Comparison of ENCODE assay signal across 2 cellular contexts in genomic region chr17:66614469-66614868, GRCh38.
TF ChIP-seq lines count a peak whose summit lies in the region.

No MANE protein-coding gene starts in this region.

TF ChIP-seq in K562, 482 proteins besides CTCF, POLR2A, EP300 and RAD21:
- TF ChIP-seq MECOM (CRISPR knock-in tag; IDR thresholded peaks at IDR 0.05) (no peak), BRCA1 (IDR thresholded peaks at IDR 0.05) (no peak), BRCA1 (CRISPR knock-in tag; IDR thresholded peaks at IDR 0.05) (no peak), RBM25 (IDR thresholded peaks at IDR 0.05; ENCODE audit: low read depth, low read length, severe bottlenecking) (peak; percentile 74), U2AF2 (optimal IDR thresholded peaks at IDR 0.05; ENCODE audit: low read depth, low read length) (no peak), IRF1 (CRISPR knock-in tag; IDR thresholded peaks at IDR 0.05; ENCODE audit: borderline replicate concordance) (no peak), MEIS2 (IDR thresholded peaks at IDR 0.05; ENCODE audit: partially characterized antibody) (peak; percentile 15), KDM1A (IDR thresholded peaks at IDR 0.05) (0 out of 4 replicates have a peak, but pooled peaks of 1 of the 2 experiments have one; percentile 6), BRD4 (IDR thresholded peaks at IDR 0.05) (no peak), ESRRA (IDR thresholded peaks at IDR 0.05; ENCODE audit: borderline replicate concordance, low read depth) (peak; percentile 45; the same call in 1 of the 2 replicates), NR4A1 (CRISPR knock-in tag; IDR thresholded peaks at IDR 0.05) (no peak), NR4A1 (tag; IDR thresholded peaks at IDR 0.05) (no peak), PBX2 (CRISPR knock-in tag; IDR thresholded peaks at IDR 0.05; ENCODE audit: low read depth) (no peak), PBX2 (tag; conservative IDR thresholded peaks at IDR 0.05; ENCODE audit: low read depth) (0 out of 2 replicates have a peak, but pooled peaks have one; percentile 13), ZNF239 (CRISPR knock-in tag; IDR thresholded peaks at IDR 0.05) (no peak)
- TF ChIP-seq, protein P1, sequence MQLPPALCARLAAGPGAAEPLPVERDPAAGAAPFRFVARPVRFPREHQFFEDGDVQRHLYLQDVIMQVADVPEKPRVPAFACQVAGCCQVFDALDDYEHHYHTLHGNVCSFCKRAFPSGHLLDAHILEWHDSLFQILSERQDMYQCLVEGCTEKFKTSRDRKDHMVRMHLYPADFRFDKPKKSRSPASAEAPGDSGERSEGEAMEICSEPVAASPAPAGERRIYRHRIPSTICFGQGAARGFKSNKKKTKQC (CRISPR knock-in tag; IDR thresholded peaks at IDR 0.05), result no peak
TF ChIP-seq in K562: peak in this region for 5.

TF ChIP-seq in SK-N-SH, 30 proteins besides CTCF, POLR2A, EP300 and RAD21:
- no peak for TF ChIP-seq CHD2 (IDR thresholded peaks at IDR 0.05; ENCODE audit: low read length, partially characterized antibody)
- TF ChIP-seq, protein P2, sequence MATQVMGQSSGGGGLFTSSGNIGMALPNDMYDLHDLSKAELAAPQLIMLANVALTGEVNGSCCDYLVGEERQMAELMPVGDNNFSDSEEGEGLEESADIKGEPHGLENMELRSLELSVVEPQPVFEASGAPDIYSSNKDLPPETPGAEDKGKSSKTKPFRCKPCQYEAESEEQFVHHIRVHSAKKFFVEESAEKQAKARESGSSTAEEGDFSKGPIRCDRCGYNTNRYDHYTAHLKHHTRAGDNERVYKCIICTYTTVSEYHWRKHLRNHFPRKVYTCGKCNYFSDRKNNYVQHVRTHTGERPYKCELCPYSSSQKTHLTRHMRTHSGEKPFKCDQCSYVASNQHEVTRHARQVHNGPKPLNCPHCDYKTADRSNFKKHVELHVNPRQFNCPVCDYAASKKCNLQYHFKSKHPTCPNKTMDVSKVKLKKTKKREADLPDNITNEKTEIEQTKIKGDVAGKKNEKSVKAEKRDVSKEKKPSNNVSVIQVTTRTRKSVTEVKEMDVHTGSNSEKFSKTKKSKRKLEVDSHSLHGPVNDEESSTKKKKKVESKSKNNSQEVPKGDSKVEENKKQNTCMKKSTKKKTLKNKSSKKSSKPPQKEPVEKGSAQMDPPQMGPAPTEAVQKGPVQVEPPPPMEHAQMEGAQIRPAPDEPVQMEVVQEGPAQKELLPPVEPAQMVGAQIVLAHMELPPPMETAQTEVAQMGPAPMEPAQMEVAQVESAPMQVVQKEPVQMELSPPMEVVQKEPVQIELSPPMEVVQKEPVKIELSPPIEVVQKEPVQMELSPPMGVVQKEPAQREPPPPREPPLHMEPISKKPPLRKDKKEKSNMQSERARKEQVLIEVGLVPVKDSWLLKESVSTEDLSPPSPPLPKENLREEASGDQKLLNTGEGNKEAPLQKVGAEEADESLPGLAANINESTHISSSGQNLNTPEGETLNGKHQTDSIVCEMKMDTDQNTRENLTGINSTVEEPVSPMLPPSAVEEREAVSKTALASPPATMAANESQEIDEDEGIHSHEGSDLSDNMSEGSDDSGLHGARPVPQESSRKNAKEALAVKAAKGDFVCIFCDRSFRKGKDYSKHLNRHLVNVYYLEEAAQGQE (IDR thresholded peaks at IDR 0.05; ENCODE audit: low read depth, low read length), result no peak
- no peak for TF ChIP-seq FOXJ3 (CRISPR knock-in tag; IDR thresholded peaks at IDR 0.05)
- TF ChIP-seq, protein P3, sequence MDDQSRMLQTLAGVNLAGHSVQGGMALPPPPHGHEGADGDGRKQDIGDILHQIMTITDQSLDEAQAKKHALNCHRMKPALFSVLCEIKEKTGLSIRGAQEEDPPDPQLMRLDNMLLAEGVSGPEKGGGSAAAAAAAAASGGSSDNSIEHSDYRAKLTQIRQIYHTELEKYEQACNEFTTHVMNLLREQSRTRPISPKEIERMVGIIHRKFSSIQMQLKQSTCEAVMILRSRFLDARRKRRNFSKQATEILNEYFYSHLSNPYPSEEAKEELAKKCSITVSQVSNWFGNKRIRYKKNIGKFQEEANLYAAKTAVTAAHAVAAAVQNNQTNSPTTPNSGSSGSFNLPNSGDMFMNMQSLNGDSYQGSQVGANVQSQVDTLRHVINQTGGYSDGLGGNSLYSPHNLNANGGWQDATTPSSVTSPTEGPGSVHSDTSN (IDR thresholded peaks at IDR 0.05), result no peak
- no peak for TF ChIP-seq TAF1 (IDR thresholded peaks at IDR 0.05; ENCODE audit: borderline replicate concordance, low read depth, low read length)
- TF ChIP-seq RFX5 (IDR thresholded peaks at IDR 0.05; ENCODE audit: low read length), result no peak
TF ChIP-seq in SK-N-SH: peak in this region for 0.
